Comparison of ENCODE assay signal across 23 cellular contexts in the genomic region with DNA sequence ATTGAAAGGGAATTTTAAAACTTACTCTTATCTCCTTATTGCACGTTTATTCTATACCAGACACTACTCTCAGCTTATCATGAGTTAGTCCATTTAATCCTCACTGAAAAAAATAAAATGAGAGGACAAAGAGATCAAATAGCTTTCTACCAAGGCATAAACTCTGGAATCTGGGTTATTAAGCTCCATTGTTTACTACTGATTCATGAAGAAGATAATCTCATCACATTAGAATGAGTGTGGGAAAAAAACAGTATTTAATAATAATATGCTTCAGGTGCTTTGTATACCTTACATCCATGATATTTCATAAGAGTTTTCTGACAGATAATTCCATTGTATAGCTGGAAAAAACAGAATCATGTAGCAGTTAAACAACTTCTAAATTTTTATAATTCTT.
DNase-seq lines count a peak whose midpoint lies in the region; ATAC-seq, FAIRE-seq and TF ChIP-seq lines count a peak whose summit lies in the region.
"Had no signal": no experiment of that assay in that cellular context is flagged by ENCODE, and none has a peak within 500 bp of the region (broad histone marks: within the 10 kb centered on the region; RNA-seq: fewer than 3 reads in every experiment).

No MANE protein-coding gene starts in this region.

- dilution Hi-C loops in keratinocyte (cut with MboI; ENCODE audit: extremely low pct_ligation_motif_present, low sequenced_read_pairs), result no loop called here

- H4K20me1 ChIP-seq in keratinocyte (ENCODE audit: control insufficient read depth, extremely low read depth, insufficient read depth, low read length), result no peaks in the 10 kb centered on the region
- no peaks in the 10 kb centered on the region for H4K20me1 ChIP-seq in hepatocyte (ENCODE audit: insufficient read depth, poor library complexity, severe bottlenecking)
- H4K20me1 ChIP-seq: BLaER1 had no signal

- TF ChIP-seq CTCF in bronchial epithelial cell (IDR thresholded peaks at IDR 0.05; ENCODE audit: insufficient read depth, low read length, severe bottlenecking), result no peak
- TF ChIP-seq CTCF in keratinocyte (optimal IDR thresholded peaks at IDR 0.05 in 1 of 3, IDR thresholded peaks at IDR 0.05 in 1 of 3, conservative IDR thresholded peaks at IDR 0.05 in 1 of 3; ENCODE audit: extremely low read depth in 1 of 3, insufficient read depth in 2 of 3, low read length in 3 of 3), result no peak
- no peak for TF ChIP-seq CTCF in hepatocyte (IDR thresholded peaks at IDR 0.05; ENCODE audit: poor library complexity)

- no peak for ATAC-seq in Right ventricle myocardium superior (ENCODE audit: poor library complexity)

- peak overlapping the region; percentile 25 for H3K27ac ChIP-seq in epithelial cell of prostate
- H3K27ac ChIP-seq in keratinocyte (ENCODE audit: control insufficient read depth, insufficient read depth, low read length), result peak overlapping the region; percentile 33
- no peak overlapping the region for H3K27ac ChIP-seq in hepatocyte
- H3K27ac ChIP-seq: BLaER1 had no signal

- H3K4me3 ChIP-seq in bronchial epithelial cell (ENCODE audit: low read depth, low read length), result no peak overlapping the region
- no peak overlapping the region for H3K4me3 ChIP-seq in keratinocyte (ENCODE audit: control insufficient read depth in 2 of 3, extremely low read depth in 1 of 3, insufficient read depth in 2 of 3, low read depth in 1 of 3, low read length in 3 of 3)
- no peak overlapping the region for H3K4me3 ChIP-seq in hepatocyte
- H3K4me3 ChIP-seq: BLaER1 had no signal

- H3K9me1 ChIP-seq in keratinocyte (ENCODE audit: control insufficient read depth, extremely low read depth, insufficient read depth, low read length), result no peaks in the 10 kb centered on the region

- intact Hi-C loops in Right ventricle myocardium superior (cut with DNase I), result no loop called here

- H3K27me3 ChIP-seq in bronchial epithelial cell (ENCODE audit: control insufficient read depth, insufficient read depth, low read length), result no peaks in the 10 kb centered on the region
- H3K27me3 ChIP-seq in keratinocyte (ENCODE audit: control insufficient read depth, extremely low read depth, insufficient read depth, low read length), result no peaks in the 10 kb centered on the region
- H3K27me3 ChIP-seq in hepatocyte, result no peaks in the 10 kb centered on the region
- H3K27me3 ChIP-seq: BE2C, BLaER1 had no signal

- no peak overlapping the region for H3K4me2 ChIP-seq in keratinocyte (ENCODE audit: control insufficient read depth, extremely low read depth, insufficient read depth, low read depth, low read length)
- no peak overlapping the region for H3K4me2 ChIP-seq in hepatocyte
- H3K4me2 ChIP-seq: BLaER1 had no signal

- 0% methylated on average over 1 of the region's 1 CpG for WGBS in hepatocyte (ENCODE audit: low lambda C conversion rate, missing lambda C conversion rate)

- FAIRE-seq in bronchial epithelial cell (lab: Jason Lieb, UNC) (no peak), keratinocyte (lab: Jason Lieb, UNC) (no peak)
- FAIRE-seq: G401.6, GM12891, GM19239 had no signal

- H3K79me2 ChIP-seq in keratinocyte (ENCODE audit: control insufficient read depth, insufficient read depth, low read length), result no peaks in the 10 kb centered on the region
- no peaks in the 10 kb centered on the region for H3K79me2 ChIP-seq in hepatocyte

- no peaks in the 10 kb centered on the region for H3K9me3 ChIP-seq in keratinocyte (ENCODE audit: control insufficient read depth, low read depth, low read length)
- no peaks in the 10 kb centered on the region for H3K9me3 ChIP-seq in hepatocyte (ENCODE audit: low read depth)
- H3K9me3 ChIP-seq: BE2C, BLaER1 had no signal

- H2AFZ ChIP-seq in keratinocyte (ENCODE audit: control insufficient read depth, low read length) (no peak overlapping the region), hepatocyte (no peak overlapping the region)

- no peaks in the 10 kb centered on the region for H3K9me2 ChIP-seq in hepatocyte (replicated peaks; ENCODE audit: insufficient read depth)

- H3K36me3 ChIP-seq in bronchial epithelial cell (ENCODE audit: control insufficient read depth, insufficient read depth, low read length) (no peaks in the 10 kb centered on the region), keratinocyte (ENCODE audit: control insufficient read depth in 2 of 2, extremely low read depth in 1 of 2, insufficient read depth in 2 of 2, low read length in 2 of 2) (no peaks in the 10 kb centered on the region), hepatocyte (replicated peaks; ENCODE audit: insufficient read depth, low read depth) (no peaks in the 10 kb centered on the region)
- H3K36me3 ChIP-seq: BE2C, BLaER1 had no signal

- peaks cover 10% of the 10 kb centered on the region for H3K4me1 ChIP-seq in keratinocyte (ENCODE audit: control insufficient read depth, extremely low read depth, insufficient read depth, low read length)
- H3K4me1 ChIP-seq in hepatocyte (ENCODE audit: insufficient read depth), result no peaks in the 10 kb centered on the region
- H3K4me1 ChIP-seq: BE2C, BLaER1 had no signal

- H3K9ac ChIP-seq in keratinocyte (ENCODE audit: control insufficient read depth, extremely low read depth, insufficient read depth, low read length), result no peak overlapping the region
- H3K9ac ChIP-seq: BLaER1 had no signal

- DNase-seq in bronchial epithelial cell (ENCODE audit: low read depth) (peak; percentile 50), epithelial cell of prostate (ENCODE audit: low read depth, low spot score) (no peak), keratinocyte (ENCODE audit: low read depth, low spot score) (no peak), Right ventricle myocardium superior (no peak), hepatocyte (ENCODE audit: low spot score) (no peak), SHP77 treated with DMSO at 0.1 percent for 48 hours (lab: John Stamatoyannopoulos, UW) (no peak), DMS153 treated with DMSO at 0.1 percent for 48 hours (lab: John Stamatoyannopoulos, UW; ENCODE audit: unreplicated experiment) (no peak)
- DNase-seq: 8988T; ACHN; BE2C; C1 segment of cervical spinal cord; CD4-positive, alpha-beta memory T cell; CD4-positive, CD25-positive, alpha-beta regulatory T cell; CD8-positive, alpha-beta memory T cell; COR-L47; DMS 273 treated with DMSO at 0.1 percent for 48 hours; DMS153; DMS79 treated with DMSO at 0.1 percent for 48 hours; GF-D8 had no signal
